ENCODE assay signal across 8 cellular contexts in the genomic region with DNA sequence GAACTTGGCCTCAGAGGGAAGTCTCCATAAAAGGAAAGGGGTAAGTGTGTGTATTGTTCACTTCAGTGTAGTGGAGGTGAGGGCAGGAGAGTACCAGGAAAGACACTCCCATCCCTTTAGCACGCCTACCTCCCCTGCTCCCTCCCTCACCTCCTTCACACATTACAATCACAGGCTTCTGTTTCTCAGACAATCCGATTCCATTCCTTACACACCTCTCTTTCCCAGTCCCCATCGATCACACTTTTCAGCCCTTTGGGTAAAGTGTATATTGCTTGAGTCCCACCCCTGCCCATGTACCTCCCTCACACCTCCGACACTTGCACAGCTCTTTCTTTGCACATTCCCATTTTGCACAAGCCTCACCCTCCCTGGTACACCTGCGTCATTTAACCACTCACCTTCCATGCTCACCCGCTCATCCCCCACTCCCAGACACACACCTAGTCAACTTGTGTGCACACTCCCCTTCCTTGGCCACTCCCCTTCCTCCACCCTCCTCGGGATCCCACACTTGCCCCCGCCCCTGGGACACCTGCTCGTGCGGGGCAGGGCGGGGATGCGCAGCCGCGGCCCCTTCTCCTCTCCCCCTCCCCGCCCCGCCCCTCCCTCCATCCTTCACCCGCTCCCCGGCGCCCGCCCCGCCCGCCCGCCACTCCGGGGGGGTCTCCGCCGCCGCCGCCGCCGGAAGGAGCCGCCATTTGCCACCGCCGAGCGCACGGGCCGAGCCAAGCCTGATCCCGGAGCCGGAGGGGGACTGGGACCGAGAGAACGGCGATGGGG. TPM values are rescaled to one million over a fixed set of nuclear protein-coding genes. Genes with fewer than 3 reads are reported as not detected.
DNase-seq lines count a peak whose midpoint lies in the region; ATAC-seq and TF ChIP-seq lines count a peak whose summit lies in the region.

MARCHF9 (plus strand) TSS at position 693 of the 783 bp plus-strand sequence. CDS start 426 bp downstream, outside the sequence.

- peak; percentile 40 for ATAC-seq in HG02798 (IDR thresholded peaks at IDR 0.05; ENCODE audit: poor library complexity, unreplicated experiment)
- ATAC-seq in HG03469 (IDR thresholded peaks at IDR 0.05; ENCODE audit: unreplicated experiment): no peak

- no peak within 1 kb of the TSS for H3K27ac ChIP-seq in mammary epithelial cell (ENCODE audit: insufficient read depth, low read depth, low read length)
- peak within 1 kb of the TSS; percentile 12 for H3K27ac ChIP-seq in layer of hippocampus (ENCODE audit: low read depth, low read length)

- CTCF ChIA-PET in mammary epithelial cell (lab: Charles Lee; ENCODE audit: low non-redundant PET): no interaction called here

- H3K27me3 ChIP-seq in mammary epithelial cell (ENCODE audit: insufficient read depth, low read length) (no peaks in the 10 kb centered on the region), layer of hippocampus (ENCODE audit: control insufficient read depth, insufficient read depth, low read length) (no peaks in the 10 kb centered on the region)

- dilution Hi-C loops in mammary epithelial cell (cut with HindIII; ENCODE audit: low sequenced_read_pairs): no loop called here

- peak within 1 kb of the TSS; percentile 93 for H3K4me2 ChIP-seq in mammary epithelial cell (ENCODE audit: insufficient read depth, low read depth, low read length)

- peaks cover 35% of the 10 kb centered on the region for H3K4me1 ChIP-seq in mammary epithelial cell (ENCODE audit: insufficient read depth, low read length)

- no peak within 1 kb of the TSS for H3K9ac ChIP-seq in mammary epithelial cell (ENCODE audit: insufficient read depth, low read length)

- peaks cover 25% of the 10 kb centered on the region for H3K79me2 ChIP-seq in mammary epithelial cell (ENCODE audit: insufficient read depth, low read length)

- BruUV-seq in mammary epithelial cell (replicated peaks; lab: Mats Ljungman, UMichigan): no TSS peak

- no peaks in the 10 kb centered on the region for H3K9me3 ChIP-seq in mammary epithelial cell (replicated peaks; ENCODE audit: insufficient read depth, low read length)

- intact Hi-C loops in mammary epithelial cell (cut with micrococcal nuclease): loop anchor here (5.0 kb wide), 1 partner anchor 153 kb away; no protein-coding TSS in a partner anchor

- peak within 1 kb of the TSS; percentile 73 for H2AFZ ChIP-seq in mammary epithelial cell (ENCODE audit: low read depth, low read length)

- TF ChIP-seq CTCF in GM12865 (IDR thresholded peaks at IDR 0.05; ENCODE audit: insufficient read depth, low read depth, low read length, missing control alignments): no peak
- TF ChIP-seq CTCF in WI38 (IDR thresholded peaks at IDR 0.05; ENCODE audit: low read depth, low read length): no peak
- no peak for TF ChIP-seq CTCF in mammary epithelial cell (conservative IDR thresholded peaks at IDR 0.05 in 1 of 2, IDR thresholded peaks at IDR 0.05 in 1 of 2; ENCODE audit: extremely low read depth in 1 of 2, insufficient read depth in 1 of 2, low read depth in 1 of 2, low read length in 2 of 2)

- DNase-seq in GM12865 (ENCODE audit: low read depth): peak; percentile 86
- peak; percentile 57 for DNase-seq in NCI-H2107 (lab: John Stamatoyannopoulos, UW)
- DNase-seq in mammary epithelial cell: peak; percentile 70
- DNase-seq in stimulated activated CD4-positive, alpha-beta T cell treated with anti-CD3 and anti-CD28 coated beads, Interleukin-2, amount 100 ng/mL, for 24 hours: peak; percentile 85 to 88

- 0% methylated on average over 5 of the region's 41 CpGs for WGBS in mammary epithelial cell (ENCODE audit: low coverage, missing lambda C conversion rate)

- peak within 1 kb of the TSS; percentile 70 for H3K4me3 ChIP-seq in GM12865 (ENCODE audit: low read depth, low read length)
- peak within 1 kb of the TSS; percentile 60 for H3K4me3 ChIP-seq in WI38 (ENCODE audit: low read depth, low read length)
- peak within 1 kb of the TSS; percentile 55 to 59 (median 55) for H3K4me3 ChIP-seq in mammary epithelial cell (replicated peaks in 1 of 3; ENCODE audit: insufficient read depth in 1 of 3, low read depth in 2 of 3, low read length in 3 of 3)

- peaks cover 9% of the 10 kb centered on the region for H3K36me3 ChIP-seq in mammary epithelial cell (ENCODE audit: insufficient read depth, low read length)

- in situ Hi-C loops in mammary epithelial cell (cut with MboI; ENCODE audit: low sequenced_read_pairs in 2 of 2): loop anchor here in 1 of 2 donors (10.0 kb wide), 1 partner anchor 150 kb away; no protein-coding TSS in a partner anchor

- no peaks in the 10 kb centered on the region for H4K20me1 ChIP-seq in mammary epithelial cell (ENCODE audit: insufficient read depth, low read length)

RNA-seq across cellular contexts. Expression of gene MARCHF9, which starts in this region (rescaled TPM):
- 10 to 100 TPM in 1 of 2 donors, 1 to 10 TPM in 1; 6.0 to 18.8 TPM for total RNA-seq in mammary epithelial cell
- 13.8 TPM for polyA plus RNA-seq in mammary epithelial cell
- 4.8 TPM for polyA minus RNA-seq in mammary epithelial cell
